25 cellular contexts compared by ENCODE assay signal in the genomic region with DNA sequence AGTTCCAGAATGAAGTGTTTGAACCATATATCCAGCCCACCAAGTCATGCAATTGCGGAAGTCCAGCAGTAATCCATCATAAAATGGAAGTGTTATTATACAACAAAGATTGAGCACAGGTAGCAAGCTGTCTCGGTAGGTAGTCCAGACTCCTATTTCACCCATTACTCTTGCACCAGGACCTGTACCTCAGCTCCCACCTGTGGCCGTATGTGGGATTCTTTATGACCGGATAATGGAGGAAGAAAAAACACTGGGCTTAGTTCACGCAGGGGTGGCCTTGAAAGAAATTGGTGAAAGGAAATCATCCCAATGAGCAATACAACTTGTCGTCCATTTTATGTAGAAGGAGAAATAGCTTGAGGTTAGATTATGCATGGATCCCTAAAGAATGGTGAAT.
A peak's percentile ranks its signal among the peaks of the same experiment; 100 is the strongest.
DNase-seq lines count a peak whose midpoint lies in the region; ATAC-seq and TF ChIP-seq lines count a peak whose summit lies in the region.
"Had no signal": no experiment of that assay in that cellular context is flagged by ENCODE, and none has a peak within 500 bp of the region (broad histone marks: within the 10 kb centered on the region; RNA-seq: fewer than 3 reads in every experiment).

No MANE protein-coding gene starts in this region.

- H4K20me1 ChIP-seq in H9 (ENCODE audit: control insufficient read depth, insufficient read depth, insufficient read length) (no peaks in the 10 kb centered on the region), hepatocyte (ENCODE audit: insufficient read depth, poor library complexity, severe bottlenecking) (no peaks in the 10 kb centered on the region)

- H3K56ac ChIP-seq in H9 (ENCODE audit: insufficient read length, low read depth, low read length): no peak overlapping the region

- no peaks in the 10 kb centered on the region for H3K27me3 Mint-ChIP-seq in H9 (ENCODE audit: low read depth)
- H3K27me3 Mint-ChIP-seq in HFFc6 (ENCODE audit: insufficient read depth): peaks cover 1% of the 10 kb centered on the region
- H3K27me3 Mint-ChIP-seq: activated T-cell treated with anti-CD3 and anti-CD28 coated beads, Interleukin-2, amount 50 U/mL, for 24 hours; stimulated activated naive CD8-positive, alpha-beta T cell treated with anti-CD3 and anti-CD28 coated beads, Interleukin-15, Interleukin-2, amounts not matched to agents 100 ng/mL and 50 ng/mL, for 24 hours had no signal

- H3K9me3 ChIP-seq in BE2C (no peaks in the 10 kb centered on the region), H9 (ENCODE audit: control insufficient read depth, low read depth, low read length) (no peaks in the 10 kb centered on the region), RWPE2 (ENCODE audit: severe bottlenecking) (no peaks in the 10 kb centered on the region), hepatocyte (ENCODE audit: low read depth) (no peaks in the 10 kb centered on the region)
- H3K9me3 ChIP-seq: esophagus muscularis mucosa, gastrocnemius medialis, right atrium auricular region, tibial nerve had no signal

- H3K27me3 ChIP-seq in BE2C: no peaks in the 10 kb centered on the region
- no peaks in the 10 kb centered on the region for H3K27me3 ChIP-seq in H9 (ENCODE audit: insufficient read depth, low read length)
- no peaks in the 10 kb centered on the region for H3K27me3 ChIP-seq in RWPE2 (ENCODE audit: insufficient read depth, poor library complexity, severe bottlenecking)
- H3K27me3 ChIP-seq in hepatocyte: no peaks in the 10 kb centered on the region
- H3K27me3 ChIP-seq: esophagus muscularis mucosa, gastrocnemius medialis, right atrium auricular region, tibial nerve had no signal

- no peak overlapping the region for H2BK15ac ChIP-seq in H9 (ENCODE audit: low read depth, low read length)

- no peaks in the 10 kb centered on the region for H3K4me1 ChIP-seq in BE2C
- H3K4me1 ChIP-seq in H9 (ENCODE audit: insufficient read depth, low read length): no peaks in the 10 kb centered on the region
- H3K4me1 ChIP-seq in RWPE2 (ENCODE audit: insufficient read depth, poor library complexity, severe bottlenecking): no peaks in the 10 kb centered on the region
- H3K4me1 ChIP-seq in hepatocyte (ENCODE audit: insufficient read depth): no peaks in the 10 kb centered on the region
- H3K4me1 ChIP-seq: esophagus muscularis mucosa, gastrocnemius medialis, parathyroid adenoma, right atrium auricular region, tibial nerve had no signal

- H2BK12ac ChIP-seq in H9 (ENCODE audit: insufficient read length, low read depth, low read length): no peak overlapping the region

- no peaks in the 10 kb centered on the region for H3K23me2 ChIP-seq in H9 (ENCODE audit: insufficient read length, low read depth, low read length, poor library complexity, severe bottlenecking)

- H2BK20ac ChIP-seq in H9 (ENCODE audit: low read depth, low read length, poor library complexity, severe bottlenecking): no peak overlapping the region

- peak; percentile 48; the same call in 2 of the 3 replicates for ATAC-seq in RWPE2 (ENCODE audit: low read depth)
- no peak for ATAC-seq in HG03565 (IDR thresholded peaks at IDR 0.05; ENCODE audit: unreplicated experiment)
- ATAC-seq: gastrocnemius medialis had no signal

- H3K4me3 ChIP-seq in BE2C (ENCODE audit: low read depth, low read length) (no peak overlapping the region), RWPE2 (ENCODE audit: severe bottlenecking) (no peak overlapping the region), hepatocyte (no peak overlapping the region)
- H3K4me3 ChIP-seq: esophagus muscularis mucosa, gastrocnemius medialis, GM23248, right atrium auricular region, tibial nerve had no signal

- H3K18ac ChIP-seq in H9 (ENCODE audit: insufficient read length, low read depth, low read length): no peak overlapping the region

- no peak overlapping the region for H3K9ac ChIP-seq in H9 (ENCODE audit: extremely low read depth, insufficient read length, low read length)
- H3K9ac ChIP-seq: GM23248, parathyroid adenoma had no signal

- H3T11ph ChIP-seq in H9 (ENCODE audit: low read length): no peak overlapping the region

- H3K36me3 Mint-ChIP-seq in H9 (ENCODE audit: insufficient read depth in 1 of 3, low read depth in 3 of 3) (no peaks in the 10 kb centered on the region; a peak in 1 of 7 replicates), HFFc6 (ENCODE audit: low read depth) (no peaks in the 10 kb centered on the region)

- no peak overlapping the region for H3K4ac ChIP-seq in H9 (ENCODE audit: low read depth, low read length)

- DNase-seq in BE2C: no peak
- peak; percentile 40 for DNase-seq in H9
- no peak for DNase-seq in RWPE2 (ENCODE audit: low spot score)
- no peak for DNase-seq in hepatocyte (ENCODE audit: low spot score)
- no peak for DNase-seq in cerebellum (ENCODE audit: low spot score)
- DNase-seq in HFFc6: no peak
- DNase-seq in superior temporal gyrus (ENCODE audit: extremely low spot score): no peak
- DNase-seq: activated CD4-positive, alpha-beta T cell treated with anti-CD3 and anti-CD28 coated beads for 4 hours; activated T-cell treated with anti-CD3 and anti-CD28 coated beads, Interleukin-2, amount 50 U/mL, for 24 hours; effector memory CD4-positive, alpha-beta T cell; gastrocnemius medialis; GM23248; hippocampal formation; NCI-H1092; NCI-H2029; NCI-H510A; stimulated activated CD4-positive, alpha-beta T cell treated with anti-CD3 and anti-CD28 coated beads, Interleukin-12 subunit alpha, Interleukin-12 subunit beta, amount 100 ng/mL, for 4 hours had no signal

- no peaks in the 10 kb centered on the region for H3K79me1 ChIP-seq in H9 (ENCODE audit: insufficient read depth, low read depth, low read length, poor library complexity, severe bottlenecking)

- no peak overlapping the region for H3K14ac ChIP-seq in H9 (ENCODE audit: insufficient read depth, low read length)

- H3K4me1 Mint-ChIP-seq in H9 (peaks cover 0 to 2% of the 10 kb centered on the region in 2 experiments; a peak in 2 of 4 replicates), HFFc6 (ENCODE audit: low read depth) (peaks cover 34% of the 10 kb centered on the region)

- H2AFZ ChIP-seq in H9 (ENCODE audit: low read length) (no peak overlapping the region), hepatocyte (no peak overlapping the region)
- H2AFZ ChIP-seq: GM23248, parathyroid adenoma had no signal

- no peaks in the 10 kb centered on the region for H3K9me2 ChIP-seq in hepatocyte (replicated peaks; ENCODE audit: insufficient read depth)

- H3K36me3 ChIP-seq in BE2C: no peaks in the 10 kb centered on the region
- no peaks in the 10 kb centered on the region for H3K36me3 ChIP-seq in RWPE2 (ENCODE audit: low read depth)
- H3K36me3 ChIP-seq in hepatocyte (replicated peaks; ENCODE audit: insufficient read depth, low read depth): no peaks in the 10 kb centered on the region
- H3K36me3 ChIP-seq: esophagus muscularis mucosa, gastrocnemius medialis, right atrium auricular region, tibial nerve had no signal

- H3K27ac Mint-ChIP-seq in H9 (no peak overlapping the region), HFFc6 (no peak overlapping the region)
- H3K27ac Mint-ChIP-seq: activated T-cell treated with anti-CD3 and anti-CD28 coated beads, Interleukin-2, amount 50 U/mL, for 24 hours; nephron; stimulated activated naive CD8-positive, alpha-beta T cell treated with anti-CD3 and anti-CD28 coated beads, Interleukin-15, Interleukin-2, amounts not matched to agents 100 ng/mL and 50 ng/mL, for 24 hours; T-helper 1 cell treated with Interleukin-12 subunit alpha and Interleukin-12 subunit beta and Interleukin-4 antibody, amounts not matched to agents 30 μg/mL and 1 μg/mL, for 36 hours had no signal

- TF ChIP-seq CTCF in BE2C (IDR thresholded peaks at IDR 0.05; ENCODE audit: low read depth, low read length) (0 out of 2 replicates have a peak, but pooled peaks have one; percentile 9), H9 (conservative IDR thresholded peaks at IDR 0.05) (peak; percentile 54; the same call in 2 of the 3 replicates), RWPE2 (IDR thresholded peaks at IDR 0.05; ENCODE audit: poor library complexity, severe bottlenecking) (peak; percentile 34), hepatocyte (IDR thresholded peaks at IDR 0.05; ENCODE audit: poor library complexity) (peak; percentile 11), HFFc6 (IDR thresholded peaks at IDR 0.05) (no peak)

- no peak overlapping the region for H2BK120ac ChIP-seq in H9 (ENCODE audit: low read depth, low read length, poor library complexity, severe bottlenecking)

- H3K9me3 Mint-ChIP-seq in H9: no peaks in the 10 kb centered on the region
- H3K9me3 Mint-ChIP-seq in HFFc6: no peaks in the 10 kb centered on the region
- H3K9me3 Mint-ChIP-seq: activated T-cell treated with anti-CD3 and anti-CD28 coated beads, Interleukin-2, amount 50 U/mL, for 24 hours; nephron; stimulated activated naive CD8-positive, alpha-beta T cell treated with anti-CD3 and anti-CD28 coated beads, Interleukin-15, Interleukin-2, amounts not matched to agents 100 ng/mL and 50 ng/mL, for 24 hours; T-helper 1 cell treated with Interleukin-12 subunit alpha and Interleukin-12 subunit beta and Interleukin-4 antibody, amounts not matched to agents 30 μg/mL and 1 μg/mL, for 36 hours had no signal

- H3K4me2 ChIP-seq in H9 (ENCODE audit: insufficient read depth, insufficient read length, low read length): no peak overlapping the region
- no peak overlapping the region for H3K4me2 ChIP-seq in hepatocyte

- H3K23ac ChIP-seq in H9 (ENCODE audit: insufficient read length, low read depth, low read length): no peak overlapping the region

- no peak overlapping the region for H4K91ac ChIP-seq in H9 (ENCODE audit: insufficient read length, low read depth, low read length)

- no peak overlapping the region for H3K27ac ChIP-seq in H9 (ENCODE audit: insufficient read length, low read depth, low read length)
- no peak overlapping the region for H3K27ac ChIP-seq in RWPE2 (ENCODE audit: poor library complexity, severe bottlenecking)
- no peak overlapping the region for H3K27ac ChIP-seq in hepatocyte
- H3K27ac ChIP-seq: esophagus muscularis mucosa, gastrocnemius medialis, GM23248, parathyroid adenoma, right atrium auricular region, tibial nerve had no signal

- H4K8ac ChIP-seq in H9 (replicated peaks; ENCODE audit: insufficient read length, low read depth, low read length): no peak overlapping the region

- H3K79me2 ChIP-seq in H9 (ENCODE audit: insufficient read depth, low read length): no peaks in the 10 kb centered on the region
- H3K79me2 ChIP-seq in hepatocyte: no peaks in the 10 kb centered on the region
- H3K79me2 ChIP-seq: parathyroid adenoma had no signal

- WGBS in H9 (ENCODE audit: extremely low coverage, insufficient read length, low lambda C conversion rate): no CpG with 5 or more reads among the region's 6 CpGs
- WGBS in hepatocyte (ENCODE audit: low lambda C conversion rate, missing lambda C conversion rate): 78% methylated on average over 6 of the region's 6 CpGs

- H3K4me3 Mint-ChIP-seq in H9 (no peak overlapping the region), HFFc6 (no peak overlapping the region)
- H3K4me3 Mint-ChIP-seq: activated T-cell treated with anti-CD3 and anti-CD28 coated beads, Interleukin-2, amount 50 U/mL, for 24 hours; nephron; stimulated activated naive CD8-positive, alpha-beta T cell treated with anti-CD3 and anti-CD28 coated beads, Interleukin-15, Interleukin-2, amounts not matched to agents 100 ng/mL and 50 ng/mL, for 24 hours; T-helper 1 cell treated with Interleukin-12 subunit alpha and Interleukin-12 subunit beta and Interleukin-4 antibody, amounts not matched to agents 30 μg/mL and 1 μg/mL, for 36 hours had no signal

- no peak overlapping the region for H4K5ac ChIP-seq in H9 (ENCODE audit: insufficient read length, low read depth, low read length)

- no peak overlapping the region for H2BK5ac ChIP-seq in H9 (ENCODE audit: insufficient read length, low read length)

- H2AK5ac ChIP-seq in H9 (ENCODE audit: insufficient read length, low read length): no peak overlapping the region
